In genomic region chr9:128396970-128397613, GRCh38 we compare ENCODE assay signal across 1 cellular context.
TF ChIP-seq lines count a peak whose summit lies in the region.

No MANE protein-coding gene starts in this region.

TF ChIP-seq in GM23338, 12 proteins besides CTCF, POLR2A, EP300 and RAD21 (continued from another document):
- TF ChIP-seq, protein P1, sequence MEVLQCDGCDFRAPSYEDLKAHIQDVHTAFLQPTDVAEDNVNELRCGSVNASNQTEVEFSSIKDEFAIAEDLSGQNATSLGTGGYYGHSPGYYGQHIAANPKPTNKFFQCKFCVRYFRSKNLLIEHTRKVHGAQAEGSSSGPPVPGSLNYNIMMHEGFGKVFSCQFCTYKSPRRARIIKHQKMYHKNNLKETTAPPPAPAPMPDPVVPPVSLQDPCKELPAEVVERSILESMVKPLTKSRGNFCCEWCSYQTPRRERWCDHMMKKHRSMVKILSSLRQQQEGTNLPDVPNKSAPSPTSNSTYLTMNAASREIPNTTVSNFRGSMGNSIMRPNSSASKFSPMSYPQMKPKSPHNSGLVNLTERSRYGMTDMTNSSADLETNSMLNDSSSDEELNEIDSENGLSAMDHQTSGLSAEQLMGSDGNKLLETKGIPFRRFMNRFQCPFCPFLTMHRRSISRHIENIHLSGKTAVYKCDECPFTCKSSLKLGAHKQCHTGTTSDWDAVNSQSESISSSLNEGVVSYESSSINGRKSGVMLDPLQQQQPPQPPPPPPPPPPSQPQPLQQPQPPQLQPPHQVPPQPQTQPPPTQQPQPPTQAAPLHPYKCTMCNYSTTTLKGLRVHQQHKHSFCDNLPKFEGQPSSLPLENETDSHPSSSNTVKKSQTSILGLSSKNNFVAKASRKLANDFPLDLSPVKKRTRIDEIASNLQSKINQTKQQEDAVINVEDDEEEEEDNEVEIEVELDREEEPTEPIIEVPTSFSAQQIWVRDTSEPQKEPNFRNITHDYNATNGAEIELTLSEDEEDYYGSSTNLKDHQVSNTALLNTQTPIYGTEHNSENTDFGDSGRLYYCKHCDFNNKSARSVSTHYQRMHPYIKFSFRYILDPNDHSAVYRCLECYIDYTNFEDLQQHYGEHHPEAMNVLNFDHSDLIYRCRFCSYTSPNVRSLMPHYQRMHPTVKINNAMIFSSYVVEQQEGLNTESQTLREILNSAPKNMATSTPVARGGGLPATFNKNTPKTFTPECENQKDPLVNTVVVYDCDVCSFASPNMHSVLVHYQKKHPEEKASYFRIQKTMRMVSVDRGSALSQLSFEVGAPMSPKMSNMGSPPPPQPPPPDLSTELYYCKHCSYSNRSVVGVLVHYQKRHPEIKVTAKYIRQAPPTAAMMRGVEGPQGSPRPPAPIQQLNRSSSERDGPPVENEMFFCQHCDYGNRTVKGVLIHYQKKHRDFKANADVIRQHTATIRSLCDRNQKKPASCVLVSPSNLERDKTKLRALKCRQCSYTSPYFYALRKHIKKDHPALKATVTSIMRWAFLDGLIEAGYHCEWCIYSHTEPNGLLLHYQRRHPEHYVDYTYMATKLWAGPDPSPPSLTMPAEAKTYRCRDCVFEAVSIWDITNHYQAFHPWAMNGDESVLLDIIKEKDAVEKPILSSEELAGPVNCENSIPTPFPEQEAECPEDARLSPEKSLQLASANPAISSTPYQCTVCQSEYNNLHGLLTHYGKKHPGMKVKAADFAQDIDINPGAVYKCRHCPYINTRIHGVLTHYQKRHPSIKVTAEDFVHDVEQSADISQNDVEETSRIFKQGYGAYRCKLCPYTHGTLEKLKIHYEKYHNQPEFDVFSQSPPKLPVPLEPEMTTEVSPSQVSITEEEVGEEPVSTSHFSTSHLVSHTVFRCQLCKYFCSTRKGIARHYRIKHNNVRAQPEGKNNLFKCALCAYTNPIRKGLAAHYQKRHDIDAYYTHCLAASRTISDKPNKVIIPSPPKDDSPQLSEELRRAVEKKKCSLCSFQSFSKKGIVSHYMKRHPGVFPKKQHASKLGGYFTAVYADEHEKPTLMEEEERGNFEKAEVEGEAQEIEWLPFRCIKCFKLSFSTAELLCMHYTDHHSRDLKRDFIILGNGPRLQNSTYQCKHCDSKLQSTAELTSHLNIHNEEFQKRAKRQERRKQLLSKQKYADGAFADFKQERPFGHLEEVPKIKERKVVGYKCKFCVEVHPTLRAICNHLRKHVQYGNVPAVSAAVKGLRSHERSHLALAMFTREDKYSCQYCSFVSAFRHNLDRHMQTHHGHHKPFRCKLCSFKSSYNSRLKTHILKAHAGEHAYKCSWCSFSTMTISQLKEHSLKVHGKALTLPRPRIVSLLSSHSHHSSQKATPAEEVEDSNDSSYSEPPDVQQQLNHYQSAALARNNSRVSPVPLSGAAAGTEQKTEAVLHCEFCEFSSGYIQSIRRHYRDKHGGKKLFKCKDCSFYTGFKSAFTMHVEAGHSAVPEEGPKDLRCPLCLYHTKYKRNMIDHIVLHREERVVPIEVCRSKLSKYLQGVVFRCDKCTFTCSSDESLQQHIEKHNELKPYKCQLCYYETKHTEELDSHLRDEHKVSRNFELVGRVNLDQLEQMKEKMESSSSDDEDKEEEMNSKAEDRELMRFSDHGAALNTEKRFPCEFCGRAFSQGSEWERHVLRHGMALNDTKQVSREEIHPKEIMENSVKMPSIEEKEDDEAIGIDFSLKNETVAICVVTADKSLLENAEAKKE (CRISPR knock-in tag; IDR thresholded peaks at IDR 0.05): no peak
